Comparison of ENCODE assay signal across 10 cellular contexts in the genomic region with DNA sequence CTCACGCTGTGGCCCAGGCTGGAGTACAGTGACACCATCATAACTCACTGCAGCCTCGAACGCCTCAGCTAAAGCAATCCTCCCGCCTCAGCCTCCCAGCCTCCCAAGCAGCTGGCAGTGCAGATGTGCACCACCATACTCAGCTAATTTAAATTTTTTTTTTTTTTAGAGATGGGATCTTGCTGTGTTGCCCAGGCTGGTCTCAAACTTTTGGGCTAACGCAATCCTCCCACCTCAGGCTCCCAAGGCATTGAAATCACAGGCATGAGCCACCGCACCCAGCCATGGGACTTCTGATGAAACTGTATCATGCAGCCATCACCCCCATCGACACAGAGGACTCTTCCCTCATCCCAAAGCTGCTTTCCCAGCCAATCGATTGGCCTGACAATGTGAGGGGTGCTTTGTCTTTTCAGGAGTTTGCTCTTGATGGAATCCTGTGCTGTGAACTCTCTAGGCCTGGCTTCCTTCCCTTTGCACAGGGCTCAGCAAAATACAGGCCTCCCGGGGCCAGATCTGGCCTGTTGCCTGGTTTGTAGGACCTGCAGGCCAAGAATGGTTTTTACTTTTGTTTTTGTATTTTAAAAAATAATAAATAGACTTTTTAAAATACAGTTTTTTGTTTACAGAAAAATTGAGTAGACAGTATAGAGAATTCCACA. TPM values are rescaled to one million over a fixed set of nuclear protein-coding genes. Genes with fewer than 3 reads are reported as not detected.
DNase-seq lines count a peak whose midpoint lies in the region; ATAC-seq and TF ChIP-seq lines count a peak whose summit lies in the region.
"Had no signal": no experiment of that assay in that cellular context is flagged by ENCODE, and none has a peak within 500 bp of the region (broad histone marks: within the 10 kb centered on the region; RNA-seq: fewer than 3 reads in every experiment).

No MANE protein-coding gene starts in this region.

- peak; percentile 20 to 44 for TF ChIP-seq RAD21 in liver (IDR thresholded peaks at IDR 0.05)

- no peaks in the 10 kb centered on the region for H3K27me3 Mint-ChIP-seq in chondrocyte (ENCODE audit: low read depth)
- H3K27me3 Mint-ChIP-seq in activated CD4-positive, alpha-beta T cell treated with anti-CD3 and anti-CD28 coated beads, Interleukin-2, amount 10 ng/mL, durations not matched to agents 24 days and 14 days: peaks cover 4% of the 10 kb centered on the region

- no peaks in the 10 kb centered on the region for H3K36me3 Mint-ChIP-seq in chondrocyte (ENCODE audit: low read depth)
- H3K36me3 Mint-ChIP-seq in activated CD4-positive, alpha-beta T cell treated with anti-CD3 and anti-CD28 coated beads, Interleukin-2, amount 10 ng/mL, durations not matched to agents 24 days and 14 days (ENCODE audit: low read depth): no peaks in the 10 kb centered on the region

- H3K27ac ChIP-seq in liver (ENCODE audit: low read depth in 1 of 2, low read length in 2 of 2): no peak overlapping the region
- peak overlapping the region; percentile 80 to 83 for H3K27ac ChIP-seq in tibial artery

- peaks cover 32% of the 10 kb centered on the region for H3K4me1 Mint-ChIP-seq in chondrocyte (ENCODE audit: low read depth)
- H3K4me1 Mint-ChIP-seq in activated CD4-positive, alpha-beta T cell treated with anti-CD3 and anti-CD28 coated beads, Interleukin-2, amount 10 ng/mL, durations not matched to agents 24 days and 14 days: no peaks in the 10 kb centered on the region

- H3K4me3 ChIP-seq in liver (ENCODE audit: low read depth in 1 of 3, low read length in 3 of 3) (no peak overlapping the region), tibial artery (no peak overlapping the region)

- 75% methylated on average over 9 of the region's 9 CpGs for WGBS in liver

- H3K36me3 ChIP-seq in liver (ENCODE audit: control insufficient read depth in 4 of 4, insufficient read depth in 3 of 4, low read depth in 1 of 4, low read length in 3 of 4) (no peaks in the 10 kb centered on the region), tibial artery (no peaks in the 10 kb centered on the region)

- H3K9me3 ChIP-seq in liver (ENCODE audit: control insufficient read depth in 4 of 4, low read length in 3 of 4) (peaks cover 0 to 4% (median under 1%) of the 10 kb centered on the region in 4 donors), tibial artery (no peaks in the 10 kb centered on the region)

- no peak overlapping the region for H3K9ac ChIP-seq in liver (ENCODE audit: low read depth in 1 of 2, low read length in 2 of 2)

- H3K27ac Mint-ChIP-seq in chondrocyte (ENCODE audit: unreplicated experiment): peak overlapping the region; percentile 57
- no peak overlapping the region for H3K27ac Mint-ChIP-seq in activated CD4-positive, alpha-beta T cell treated with anti-CD3 and anti-CD28 coated beads, Interleukin-2, amount 10 ng/mL, durations not matched to agents 24 days and 14 days

- peaks cover 2% of the 10 kb centered on the region for H3K9me3 Mint-ChIP-seq in chondrocyte (ENCODE audit: low read depth)
- no peaks in the 10 kb centered on the region for H3K9me3 Mint-ChIP-seq in activated CD4-positive, alpha-beta T cell treated with anti-CD3 and anti-CD28 coated beads, Interleukin-2, amount 10 ng/mL, durations not matched to agents 24 days and 14 days

- intact Hi-C loops in tibial artery (cut with DNase I; ENCODE audit: low total_unique reads): no loop called here
- intact Hi-C loops in activated CD4-positive, alpha-beta T cell treated with anti-CD3 and anti-CD28 coated beads, Interleukin-2, amount 10 ng/mL, durations not matched to agents 24 days and 14 days (cut with micrococcal nuclease): no loop called here

- TF ChIP-seq CTCF in chondrocyte (IDR thresholded peaks at IDR 0.05) (no peak), liver (IDR thresholded peaks at IDR 0.05; ENCODE audit: low read depth, low read length, missing input control) (no peak), tibial artery (IDR thresholded peaks at IDR 0.05) (no peak)

- DNase-seq in NCI-H446 (lab: John Stamatoyannopoulos, UW) (peak; percentile 43 to 64), chondrocyte (ENCODE audit: low spot score) (no peak), tibial artery (peak; percentile 80 to 88), SIG-M5 treated with dmso at 0.1 percent for 504 hours (lab: John Stamatoyannopoulos, UW; ENCODE audit: unreplicated experiment) (no peak)
- DNase-seq in activated CD4-positive, alpha-beta T cell treated with anti-CD3 and anti-CD28 coated beads, Interleukin-2, amount 10 ng/mL, durations not matched to agents 24 days and 14 days: no peak
- DNase-seq: NCI-H1436 treated with DMSO at 0.1 percent for 48 hours; SHP77 treated with DMSO at 0.1 percent for 48 hours; stimulated activated CD4-positive, alpha-beta T cell treated with anti-CD3 and anti-CD28 coated beads, Interleukin-4, amount 100 ng/mL, for 4 hours had no signal

- H3K4me3 Mint-ChIP-seq in chondrocyte (ENCODE audit: unreplicated experiment): no peak overlapping the region
- no peak overlapping the region for H3K4me3 Mint-ChIP-seq in activated CD4-positive, alpha-beta T cell treated with anti-CD3 and anti-CD28 coated beads, Interleukin-2, amount 10 ng/mL, durations not matched to agents 24 days and 14 days

- H3K27me3 ChIP-seq in liver (ENCODE audit: control insufficient read depth in 4 of 4, insufficient read depth in 4 of 4, low read length in 3 of 4) (no peaks in the 10 kb centered on the region), tibial artery (no peaks in the 10 kb centered on the region)

- H3K4me1 ChIP-seq in liver (ENCODE audit: control insufficient read depth in 4 of 4, insufficient read depth in 4 of 4, low read length in 3 of 4) (no peaks in the 10 kb centered on the region), tibial artery (peaks cover 7 to 46% (median 24%) of the 10 kb centered on the region in 4 donors)

- ATAC-seq in HG03457 (IDR thresholded peaks at IDR 0.05; ENCODE audit: unreplicated experiment): no peak

TF ChIP-seq in liver, 16 proteins besides CTCF, POLR2A, EP300 and RAD21:
- peak; percentile 68 for TF ChIP-seq NR2F2 (IDR thresholded peaks at IDR 0.05)
- no peak for TF ChIP-seq FOXA1 (IDR thresholded peaks at IDR 0.05)

RNA-seq across cellular contexts. Expression of a gene that starts 59.6 kb away (rescaled TPM):
- 327 to 390 TPM (median 348 TPM) in 3 replicates for total RNA-seq in chondrocyte
- total RNA-seq in liver: 10 to 100 TPM; 16.8 to 31.6 TPM
- polyA plus RNA-seq in liver: 10 to 100 TPM in 1 of 2 donors, 1 to 10 TPM in 1; 7.9 to 19.5 TPM
- 125 and 128 TPM in 2 replicates for total RNA-seq in activated CD4-positive, alpha-beta T cell treated with anti-CD3 and anti-CD28 coated beads, Interleukin-2, amount 10 ng/mL, durations not matched to agents 24 days and 14 days

Comparison
In these comparisons a context has a peak if more than half of its experiments do, and no peak if none do; other contexts are left out.
1. DNase-seq: peak in NCI-H446 (2 of 2) and tibial artery (2 of 2); none in chondrocyte (single experiment), activated CD4-positive, alpha-beta T cell treated with anti-CD3 and anti-CD28 coated beads, Interleukin-2, amount 10 ng/mL, durations not matched to agents 24 days and 14 days (single experiment) and SIG-M5 treated with dmso at 0.1 percent for 504 hours (single experiment).
2. H3K27ac ChIP-seq: peak in tibial artery (2 of 2); none in liver (0 of 2).